In the genomic region with DNA sequence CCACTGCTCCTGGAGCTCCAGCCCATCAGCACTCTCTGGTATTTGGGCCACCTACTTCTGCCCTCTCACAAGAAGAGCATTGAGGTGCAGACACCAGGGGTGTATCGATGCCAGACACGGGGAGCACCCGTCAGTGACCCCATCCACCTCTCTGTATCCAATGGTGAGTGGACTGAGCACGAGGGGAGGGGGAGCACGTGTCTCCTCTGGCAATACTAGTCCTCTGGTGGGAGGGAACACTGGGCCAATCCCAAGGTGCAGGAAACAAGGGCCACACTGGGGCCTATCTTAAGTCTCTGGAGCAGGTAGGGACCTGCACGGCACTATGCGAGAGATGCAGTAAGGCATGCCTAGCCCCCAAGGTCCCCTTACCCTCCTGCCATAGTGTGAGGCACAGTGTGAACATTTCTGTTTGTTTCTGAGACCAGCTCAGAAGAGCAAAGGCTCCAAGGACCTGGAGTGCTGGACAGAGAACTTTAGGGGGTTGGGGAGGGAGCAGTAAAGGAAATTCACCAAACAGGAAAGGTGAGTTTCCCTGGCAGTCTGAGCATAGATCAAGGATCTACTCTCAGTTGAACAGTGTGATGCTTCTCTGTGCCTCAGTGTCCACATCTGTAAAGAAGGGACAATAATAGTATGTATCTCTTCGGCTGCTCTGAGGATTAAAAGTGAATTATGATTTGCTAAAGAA, we compare ENCODE assay signal across 2 cellular contexts.
TF ChIP-seq lines count a peak whose summit lies in the region.

No MANE protein-coding gene starts in this region.

TF ChIP-seq in IMR-90, 13 proteins besides CTCF, POLR2A, EP300 and RAD21:
- TF ChIP-seq MAZ (IDR thresholded peaks at IDR 0.05; ENCODE audit: borderline replicate concordance, low read depth, low read length) (no peak), MXI1 (IDR thresholded peaks at IDR 0.05; ENCODE audit: borderline replicate concordance, low read depth, low read length) (no peak), RCOR1 (IDR thresholded peaks at IDR 0.05; ENCODE audit: insufficient replicate concordance, low read length) (no peak), CHD1 (IDR thresholded peaks at IDR 0.05; ENCODE audit: low read depth, low read length) (no peak), NFE2L2 (IDR thresholded peaks at IDR 0.05; ENCODE audit: low read depth, low read length) (no peak), MAFK (IDR thresholded peaks at IDR 0.05; ENCODE audit: low read depth, low read length) (no peak), SMC3 (IDR thresholded peaks at IDR 0.05; ENCODE audit: low read depth, low read length) (no peak), BHLHE40 (IDR thresholded peaks at IDR 0.05; ENCODE audit: low read depth, low read length) (no peak), CEBPB (IDR thresholded peaks at IDR 0.05; ENCODE audit: low read depth, low read length) (no peak), RFX5 (IDR thresholded peaks at IDR 0.05; ENCODE audit: low read depth, low read length) (no peak), FOS (IDR thresholded peaks at IDR 0.05; ENCODE audit: low read depth, low read length) (no peak)
- TF ChIP-seq, protein P1, sequence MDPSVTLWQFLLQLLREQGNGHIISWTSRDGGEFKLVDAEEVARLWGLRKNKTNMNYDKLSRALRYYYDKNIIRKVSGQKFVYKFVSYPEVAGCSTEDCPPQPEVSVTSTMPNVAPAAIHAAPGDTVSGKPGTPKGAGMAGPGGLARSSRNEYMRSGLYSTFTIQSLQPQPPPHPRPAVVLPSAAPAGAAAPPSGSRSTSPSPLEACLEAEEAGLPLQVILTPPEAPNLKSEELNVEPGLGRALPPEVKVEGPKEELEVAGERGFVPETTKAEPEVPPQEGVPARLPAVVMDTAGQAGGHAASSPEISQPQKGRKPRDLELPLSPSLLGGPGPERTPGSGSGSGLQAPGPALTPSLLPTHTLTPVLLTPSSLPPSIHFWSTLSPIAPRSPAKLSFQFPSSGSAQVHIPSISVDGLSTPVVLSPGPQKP (IDR thresholded peaks at IDR 0.05; ENCODE audit: borderline replicate concordance, low read depth, low read length) = no peak
- TF ChIP-seq, protein P2, sequence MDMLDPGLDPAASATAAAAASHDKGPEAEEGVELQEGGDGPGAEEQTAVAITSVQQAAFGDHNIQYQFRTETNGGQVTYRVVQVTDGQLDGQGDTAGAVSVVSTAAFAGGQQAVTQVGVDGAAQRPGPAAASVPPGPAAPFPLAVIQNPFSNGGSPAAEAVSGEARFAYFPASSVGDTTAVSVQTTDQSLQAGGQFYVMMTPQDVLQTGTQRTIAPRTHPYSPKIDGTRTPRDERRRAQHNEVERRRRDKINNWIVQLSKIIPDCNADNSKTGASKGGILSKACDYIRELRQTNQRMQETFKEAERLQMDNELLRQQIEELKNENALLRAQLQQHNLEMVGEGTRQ (IDR thresholded peaks at IDR 0.05; ENCODE audit: low read depth, low read length) = no peak

TF ChIP-seq in K562, 482 proteins besides CTCF, POLR2A, EP300 and RAD21 (continues in another document):
- TF ChIP-seq, protein P3, sequence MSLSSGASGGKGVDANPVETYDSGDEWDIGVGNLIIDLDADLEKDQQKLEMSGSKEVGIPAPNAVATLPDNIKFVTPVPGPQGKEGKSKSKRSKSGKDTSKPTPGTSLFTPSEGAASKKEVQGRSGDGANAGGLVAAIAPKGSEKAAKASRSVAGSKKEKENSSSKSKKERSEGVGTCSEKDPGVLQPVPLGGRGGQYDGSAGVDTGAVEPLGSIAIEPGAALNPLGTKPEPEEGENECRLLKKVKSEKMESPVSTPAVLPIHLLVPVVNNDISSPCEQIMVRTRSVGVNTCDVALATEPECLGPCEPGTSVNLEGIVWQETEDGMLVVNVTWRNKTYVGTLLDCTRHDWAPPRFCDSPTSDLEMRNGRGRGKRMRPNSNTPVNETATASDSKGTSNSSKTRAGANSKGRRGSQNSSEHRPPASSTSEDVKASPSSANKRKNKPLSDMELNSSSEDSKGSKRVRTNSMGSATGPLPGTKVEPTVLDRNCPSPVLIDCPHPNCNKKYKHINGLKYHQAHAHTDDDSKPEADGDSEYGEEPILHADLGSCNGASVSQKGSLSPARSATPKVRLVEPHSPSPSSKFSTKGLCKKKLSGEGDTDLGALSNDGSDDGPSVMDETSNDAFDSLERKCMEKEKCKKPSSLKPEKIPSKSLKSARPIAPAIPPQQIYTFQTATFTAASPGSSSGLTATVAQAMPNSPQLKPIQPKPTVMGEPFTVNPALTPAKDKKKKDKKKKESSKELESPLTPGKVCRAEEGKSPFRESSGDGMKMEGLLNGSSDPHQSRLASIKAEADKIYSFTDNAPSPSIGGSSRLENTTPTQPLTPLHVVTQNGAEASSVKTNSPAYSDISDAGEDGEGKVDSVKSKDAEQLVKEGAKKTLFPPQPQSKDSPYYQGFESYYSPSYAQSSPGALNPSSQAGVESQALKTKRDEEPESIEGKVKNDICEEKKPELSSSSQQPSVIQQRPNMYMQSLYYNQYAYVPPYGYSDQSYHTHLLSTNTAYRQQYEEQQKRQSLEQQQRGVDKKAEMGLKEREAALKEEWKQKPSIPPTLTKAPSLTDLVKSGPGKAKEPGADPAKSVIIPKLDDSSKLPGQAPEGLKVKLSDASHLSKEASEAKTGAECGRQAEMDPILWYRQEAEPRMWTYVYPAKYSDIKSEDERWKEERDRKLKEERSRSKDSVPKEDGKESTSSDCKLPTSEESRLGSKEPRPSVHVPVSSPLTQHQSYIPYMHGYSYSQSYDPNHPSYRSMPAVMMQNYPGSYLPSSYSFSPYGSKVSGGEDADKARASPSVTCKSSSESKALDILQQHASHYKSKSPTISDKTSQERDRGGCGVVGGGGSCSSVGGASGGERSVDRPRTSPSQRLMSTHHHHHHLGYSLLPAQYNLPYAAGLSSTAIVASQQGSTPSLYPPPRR (CRISPR knock-in tag; IDR thresholded peaks at IDR 0.05; ENCODE audit: borderline replicate concordance) = no peak
- TF ChIP-seq FOXP1 (CRISPR knock-in tag; IDR thresholded peaks at IDR 0.05) = no peak
- TF ChIP-seq, protein P4, sequence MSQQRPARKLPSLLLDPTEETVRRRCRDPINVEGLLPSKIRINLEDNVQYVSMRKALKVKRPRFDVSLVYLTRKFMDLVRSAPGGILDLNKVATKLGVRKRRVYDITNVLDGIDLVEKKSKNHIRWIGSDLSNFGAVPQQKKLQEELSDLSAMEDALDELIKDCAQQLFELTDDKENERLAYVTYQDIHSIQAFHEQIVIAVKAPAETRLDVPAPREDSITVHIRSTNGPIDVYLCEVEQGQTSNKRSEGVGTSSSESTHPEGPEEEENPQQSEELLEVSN (IDR thresholded peaks at IDR 0.05; ENCODE audit: borderline replicate concordance in 1 of 2, extremely low read depth in 1 of 2, insufficient read depth in 1 of 2, insufficient read length in 1 of 2, low read depth in 1 of 2, low read length in 1 of 2, poor library complexity in 1 of 2, severe bottlenecking in 1 of 2) = peak in 1 of 2 experiments; percentile 56
- no peak for TF ChIP-seq NUFIP1 (IDR thresholded peaks at IDR 0.05; ENCODE audit: partially characterized antibody)
- TF ChIP-seq ZKSCAN3 (CRISPR knock-in tag; IDR thresholded peaks at IDR 0.05) = no peak
- no peak for TF ChIP-seq ARHGAP35 (IDR thresholded peaks at IDR 0.05; ENCODE audit: partially characterized antibody)
- no peak for TF ChIP-seq WHSC1 (IDR thresholded peaks at IDR 0.05; ENCODE audit: low read length)
- TF ChIP-seq TAF15 (IDR thresholded peaks at IDR 0.05; ENCODE audit: low read depth, low read length) = no peak
- TF ChIP-seq, protein P5, sequence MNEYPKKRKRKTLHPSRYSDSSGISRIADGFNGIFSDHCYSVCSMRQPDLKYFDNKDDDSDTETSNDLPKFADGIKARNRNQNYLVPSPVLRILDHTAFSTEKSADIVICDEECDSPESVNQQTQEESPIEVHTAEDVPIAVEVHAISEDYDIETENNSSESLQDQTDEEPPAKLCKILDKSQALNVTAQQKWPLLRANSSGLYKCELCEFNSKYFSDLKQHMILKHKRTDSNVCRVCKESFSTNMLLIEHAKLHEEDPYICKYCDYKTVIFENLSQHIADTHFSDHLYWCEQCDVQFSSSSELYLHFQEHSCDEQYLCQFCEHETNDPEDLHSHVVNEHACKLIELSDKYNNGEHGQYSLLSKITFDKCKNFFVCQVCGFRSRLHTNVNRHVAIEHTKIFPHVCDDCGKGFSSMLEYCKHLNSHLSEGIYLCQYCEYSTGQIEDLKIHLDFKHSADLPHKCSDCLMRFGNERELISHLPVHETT (CRISPR knock-in tag; conservative IDR thresholded peaks at IDR 0.05 in 1 of 2, IDR thresholded peaks at IDR 0.05 in 1 of 2) = no peak
- peak; percentile 46 for TF ChIP-seq KDM5B (IDR thresholded peaks at IDR 0.05; ENCODE audit: insufficient replicate concordance, low read depth, low read length)
- TF ChIP-seq PHTF2 (CRISPR knock-in tag; IDR thresholded peaks at IDR 0.05) = no peak
- TF ChIP-seq, protein P6, sequence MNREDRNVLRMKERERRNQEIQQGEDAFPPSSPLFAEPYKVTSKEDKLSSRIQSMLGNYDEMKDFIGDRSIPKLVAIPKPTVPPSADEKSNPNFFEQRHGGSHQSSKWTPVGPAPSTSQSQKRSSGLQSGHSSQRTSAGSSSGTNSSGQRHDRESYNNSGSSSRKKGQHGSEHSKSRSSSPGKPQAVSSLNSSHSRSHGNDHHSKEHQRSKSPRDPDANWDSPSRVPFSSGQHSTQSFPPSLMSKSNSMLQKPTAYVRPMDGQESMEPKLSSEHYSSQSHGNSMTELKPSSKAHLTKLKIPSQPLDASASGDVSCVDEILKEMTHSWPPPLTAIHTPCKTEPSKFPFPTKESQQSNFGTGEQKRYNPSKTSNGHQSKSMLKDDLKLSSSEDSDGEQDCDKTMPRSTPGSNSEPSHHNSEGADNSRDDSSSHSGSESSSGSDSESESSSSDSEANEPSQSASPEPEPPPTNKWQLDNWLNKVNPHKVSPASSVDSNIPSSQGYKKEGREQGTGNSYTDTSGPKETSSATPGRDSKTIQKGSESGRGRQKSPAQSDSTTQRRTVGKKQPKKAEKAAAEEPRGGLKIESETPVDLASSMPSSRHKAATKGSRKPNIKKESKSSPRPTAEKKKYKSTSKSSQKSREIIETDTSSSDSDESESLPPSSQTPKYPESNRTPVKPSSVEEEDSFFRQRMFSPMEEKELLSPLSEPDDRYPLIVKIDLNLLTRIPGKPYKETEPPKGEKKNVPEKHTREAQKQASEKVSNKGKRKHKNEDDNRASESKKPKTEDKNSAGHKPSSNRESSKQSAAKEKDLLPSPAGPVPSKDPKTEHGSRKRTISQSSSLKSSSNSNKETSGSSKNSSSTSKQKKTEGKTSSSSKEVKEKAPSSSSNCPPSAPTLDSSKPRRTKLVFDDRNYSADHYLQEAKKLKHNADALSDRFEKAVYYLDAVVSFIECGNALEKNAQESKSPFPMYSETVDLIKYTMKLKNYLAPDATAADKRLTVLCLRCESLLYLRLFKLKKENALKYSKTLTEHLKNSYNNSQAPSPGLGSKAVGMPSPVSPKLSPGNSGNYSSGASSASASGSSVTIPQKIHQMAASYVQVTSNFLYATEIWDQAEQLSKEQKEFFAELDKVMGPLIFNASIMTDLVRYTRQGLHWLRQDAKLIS (CRISPR knock-in tag; IDR thresholded peaks at IDR 0.05) = no peak
- TF ChIP-seq, protein P7, sequence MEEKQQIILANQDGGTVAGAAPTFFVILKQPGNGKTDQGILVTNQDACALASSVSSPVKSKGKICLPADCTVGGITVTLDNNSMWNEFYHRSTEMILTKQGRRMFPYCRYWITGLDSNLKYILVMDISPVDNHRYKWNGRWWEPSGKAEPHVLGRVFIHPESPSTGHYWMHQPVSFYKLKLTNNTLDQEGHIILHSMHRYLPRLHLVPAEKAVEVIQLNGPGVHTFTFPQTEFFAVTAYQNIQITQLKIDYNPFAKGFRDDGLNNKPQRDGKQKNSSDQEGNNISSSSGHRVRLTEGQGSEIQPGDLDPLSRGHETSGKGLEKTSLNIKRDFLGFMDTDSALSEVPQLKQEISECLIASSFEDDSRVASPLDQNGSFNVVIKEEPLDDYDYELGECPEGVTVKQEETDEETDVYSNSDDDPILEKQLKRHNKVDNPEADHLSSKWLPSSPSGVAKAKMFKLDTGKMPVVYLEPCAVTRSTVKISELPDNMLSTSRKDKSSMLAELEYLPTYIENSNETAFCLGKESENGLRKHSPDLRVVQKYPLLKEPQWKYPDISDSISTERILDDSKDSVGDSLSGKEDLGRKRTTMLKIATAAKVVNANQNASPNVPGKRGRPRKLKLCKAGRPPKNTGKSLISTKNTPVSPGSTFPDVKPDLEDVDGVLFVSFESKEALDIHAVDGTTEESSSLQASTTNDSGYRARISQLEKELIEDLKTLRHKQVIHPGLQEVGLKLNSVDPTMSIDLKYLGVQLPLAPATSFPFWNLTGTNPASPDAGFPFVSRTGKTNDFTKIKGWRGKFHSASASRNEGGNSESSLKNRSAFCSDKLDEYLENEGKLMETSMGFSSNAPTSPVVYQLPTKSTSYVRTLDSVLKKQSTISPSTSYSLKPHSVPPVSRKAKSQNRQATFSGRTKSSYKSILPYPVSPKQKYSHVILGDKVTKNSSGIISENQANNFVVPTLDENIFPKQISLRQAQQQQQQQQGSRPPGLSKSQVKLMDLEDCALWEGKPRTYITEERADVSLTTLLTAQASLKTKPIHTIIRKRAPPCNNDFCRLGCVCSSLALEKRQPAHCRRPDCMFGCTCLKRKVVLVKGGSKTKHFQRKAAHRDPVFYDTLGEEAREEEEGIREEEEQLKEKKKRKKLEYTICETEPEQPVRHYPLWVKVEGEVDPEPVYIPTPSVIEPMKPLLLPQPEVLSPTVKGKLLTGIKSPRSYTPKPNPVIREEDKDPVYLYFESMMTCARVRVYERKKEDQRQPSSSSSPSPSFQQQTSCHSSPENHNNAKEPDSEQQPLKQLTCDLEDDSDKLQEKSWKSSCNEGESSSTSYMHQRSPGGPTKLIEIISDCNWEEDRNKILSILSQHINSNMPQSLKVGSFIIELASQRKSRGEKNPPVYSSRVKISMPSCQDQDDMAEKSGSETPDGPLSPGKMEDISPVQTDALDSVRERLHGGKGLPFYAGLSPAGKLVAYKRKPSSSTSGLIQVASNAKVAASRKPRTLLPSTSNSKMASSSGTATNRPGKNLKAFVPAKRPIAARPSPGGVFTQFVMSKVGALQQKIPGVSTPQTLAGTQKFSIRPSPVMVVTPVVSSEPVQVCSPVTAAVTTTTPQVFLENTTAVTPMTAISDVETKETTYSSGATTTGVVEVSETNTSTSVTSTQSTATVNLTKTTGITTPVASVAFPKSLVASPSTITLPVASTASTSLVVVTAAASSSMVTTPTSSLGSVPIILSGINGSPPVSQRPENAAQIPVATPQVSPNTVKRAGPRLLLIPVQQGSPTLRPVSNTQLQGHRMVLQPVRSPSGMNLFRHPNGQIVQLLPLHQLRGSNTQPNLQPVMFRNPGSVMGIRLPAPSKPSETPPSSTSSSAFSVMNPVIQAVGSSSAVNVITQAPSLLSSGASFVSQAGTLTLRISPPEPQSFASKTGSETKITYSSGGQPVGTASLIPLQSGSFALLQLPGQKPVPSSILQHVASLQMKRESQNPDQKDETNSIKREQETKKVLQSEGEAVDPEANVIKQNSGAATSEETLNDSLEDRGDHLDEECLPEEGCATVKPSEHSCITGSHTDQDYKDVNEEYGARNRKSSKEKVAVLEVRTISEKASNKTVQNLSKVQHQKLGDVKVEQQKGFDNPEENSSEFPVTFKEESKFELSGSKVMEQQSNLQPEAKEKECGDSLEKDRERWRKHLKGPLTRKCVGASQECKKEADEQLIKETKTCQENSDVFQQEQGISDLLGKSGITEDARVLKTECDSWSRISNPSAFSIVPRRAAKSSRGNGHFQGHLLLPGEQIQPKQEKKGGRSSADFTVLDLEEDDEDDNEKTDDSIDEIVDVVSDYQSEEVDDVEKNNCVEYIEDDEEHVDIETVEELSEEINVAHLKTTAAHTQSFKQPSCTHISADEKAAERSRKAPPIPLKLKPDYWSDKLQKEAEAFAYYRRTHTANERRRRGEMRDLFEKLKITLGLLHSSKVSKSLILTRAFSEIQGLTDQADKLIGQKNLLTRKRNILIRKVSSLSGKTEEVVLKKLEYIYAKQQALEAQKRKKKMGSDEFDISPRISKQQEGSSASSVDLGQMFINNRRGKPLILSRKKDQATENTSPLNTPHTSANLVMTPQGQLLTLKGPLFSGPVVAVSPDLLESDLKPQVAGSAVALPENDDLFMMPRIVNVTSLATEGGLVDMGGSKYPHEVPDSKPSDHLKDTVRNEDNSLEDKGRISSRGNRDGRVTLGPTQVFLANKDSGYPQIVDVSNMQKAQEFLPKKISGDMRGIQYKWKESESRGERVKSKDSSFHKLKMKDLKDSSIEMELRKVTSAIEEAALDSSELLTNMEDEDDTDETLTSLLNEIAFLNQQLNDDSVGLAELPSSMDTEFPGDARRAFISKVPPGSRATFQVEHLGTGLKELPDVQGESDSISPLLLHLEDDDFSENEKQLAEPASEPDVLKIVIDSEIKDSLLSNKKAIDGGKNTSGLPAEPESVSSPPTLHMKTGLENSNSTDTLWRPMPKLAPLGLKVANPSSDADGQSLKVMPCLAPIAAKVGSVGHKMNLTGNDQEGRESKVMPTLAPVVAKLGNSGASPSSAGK (IDR thresholded peaks at IDR 0.05) = peak; percentile 25; the same call in 1 of the 2 replicates
